1 cellular context compared by ENCODE assay signal in genomic region chr6:100464910-100465700, GRCh38.
TF ChIP-seq lines count a peak whose summit lies in the region.

A gene with protein sequence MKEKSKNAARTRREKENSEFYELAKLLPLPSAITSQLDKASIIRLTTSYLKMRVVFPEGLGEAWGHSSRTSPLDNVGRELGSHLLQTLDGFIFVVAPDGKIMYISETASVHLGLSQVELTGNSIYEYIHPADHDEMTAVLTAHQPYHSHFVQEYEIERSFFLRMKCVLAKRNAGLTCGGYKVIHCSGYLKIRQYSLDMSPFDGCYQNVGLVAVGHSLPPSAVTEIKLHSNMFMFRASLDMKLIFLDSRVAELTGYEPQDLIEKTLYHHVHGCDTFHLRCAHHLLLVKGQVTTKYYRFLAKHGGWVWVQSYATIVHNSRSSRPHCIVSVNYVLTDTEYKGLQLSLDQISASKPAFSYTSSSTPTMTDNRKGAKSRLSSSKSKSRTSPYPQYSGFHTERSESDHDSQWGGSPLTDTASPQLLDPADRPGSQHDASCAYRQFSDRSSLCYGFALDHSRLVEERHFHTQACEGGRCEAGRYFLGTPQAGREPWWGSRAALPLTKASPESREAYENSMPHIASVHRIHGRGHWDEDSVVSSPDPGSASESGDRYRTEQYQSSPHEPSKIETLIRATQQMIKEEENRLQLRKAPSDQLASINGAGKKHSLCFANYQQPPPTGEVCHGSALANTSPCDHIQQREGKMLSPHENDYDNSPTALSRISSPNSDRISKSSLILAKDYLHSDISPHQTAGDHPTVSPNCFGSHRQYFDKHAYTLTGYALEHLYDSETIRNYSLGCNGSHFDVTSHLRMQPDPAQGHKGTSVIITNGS (minus strand): TSS chr6:100464921. CDS start chr6:100463468, 1,453 bp downstream.

TF ChIP-seq in GM12878, 131 proteins besides CTCF, POLR2A, EP300 and RAD21 (continued from another document):
- TF ChIP-seq PKNOX1 (IDR thresholded peaks at IDR 0.05) (peak; percentile 62), RUNX3 (IDR thresholded peaks at IDR 0.05; ENCODE audit: low read length) (no peak), PBX3 (IDR thresholded peaks at IDR 0.05; ENCODE audit: insufficient replicate concordance, low read depth, low read length) (peak; percentile 81), SP1 (IDR thresholded peaks at IDR 0.05; ENCODE audit: low read depth, low read length) (peak; percentile 38)
- TF ChIP-seq, protein P1, sequence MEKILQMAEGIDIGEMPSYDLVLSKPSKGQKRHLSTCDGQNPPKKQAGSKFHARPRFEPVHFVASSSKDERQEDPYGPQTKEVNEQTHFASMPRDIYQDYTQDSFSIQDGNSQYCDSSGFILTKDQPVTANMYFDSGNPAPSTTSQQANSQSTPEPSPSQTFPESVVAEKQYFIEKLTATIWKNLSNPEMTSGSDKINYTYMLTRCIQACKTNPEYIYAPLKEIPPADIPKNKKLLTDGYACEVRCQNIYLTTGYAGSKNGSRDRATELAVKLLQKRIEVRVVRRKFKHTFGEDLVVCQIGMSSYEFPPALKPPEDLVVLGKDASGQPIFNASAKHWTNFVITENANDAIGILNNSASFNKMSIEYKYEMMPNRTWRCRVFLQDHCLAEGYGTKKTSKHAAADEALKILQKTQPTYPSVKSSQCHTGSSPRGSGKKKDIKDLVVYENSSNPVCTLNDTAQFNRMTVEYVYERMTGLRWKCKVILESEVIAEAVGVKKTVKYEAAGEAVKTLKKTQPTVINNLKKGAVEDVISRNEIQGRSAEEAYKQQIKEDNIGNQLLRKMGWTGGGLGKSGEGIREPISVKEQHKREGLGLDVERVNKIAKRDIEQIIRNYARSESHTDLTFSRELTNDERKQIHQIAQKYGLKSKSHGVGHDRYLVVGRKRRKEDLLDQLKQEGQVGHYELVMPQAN (conservative IDR thresholded peaks at IDR 0.05) = no peak
TF ChIP-seq in GM12878: peak in this region for 4.
